Comparison of ENCODE assay signal across 8 cellular contexts in genomic region chr13:49110122-49110831, GRCh38.
DNase-seq lines count a peak whose midpoint lies in the region; ATAC-seq lines count a peak whose summit lies in the region.

No MANE protein-coding gene starts in this region.

- DNase-seq in ELR (ENCODE audit: low read depth) (peak; percentile 94), NCI-H524 (lab: John Stamatoyannopoulos, UW) (peak; percentile 83 to 91), dedifferentiated amniotic fluid mesenchymal stem cell (ENCODE audit: extremely low spot score) (peak; percentile 80), left lobe of liver (ENCODE audit: low spot score) (peak; percentile 82), mesenteric fat pad (ENCODE audit: low spot score) (no peak)
- peak; percentile 79 for DNase-seq in activated CD4-positive, alpha-beta T cell treated with anti-CD3 and anti-CD28 coated beads for 48 hours
- DNase-seq in stimulated activated CD4-positive, alpha-beta T cell treated with anti-CD3 and anti-CD28 coated beads, Interleukin-1b, Interleukin-23, amount 100 ng/mL, for 48 hours, result peak; percentile 66

- peak; percentile 52 for ATAC-seq in HG03060 (IDR thresholded peaks at IDR 0.05; ENCODE audit: low read depth, unreplicated experiment)
- peak; percentile 85 for ATAC-seq in left lobe of liver
